In the genomic region with DNA sequence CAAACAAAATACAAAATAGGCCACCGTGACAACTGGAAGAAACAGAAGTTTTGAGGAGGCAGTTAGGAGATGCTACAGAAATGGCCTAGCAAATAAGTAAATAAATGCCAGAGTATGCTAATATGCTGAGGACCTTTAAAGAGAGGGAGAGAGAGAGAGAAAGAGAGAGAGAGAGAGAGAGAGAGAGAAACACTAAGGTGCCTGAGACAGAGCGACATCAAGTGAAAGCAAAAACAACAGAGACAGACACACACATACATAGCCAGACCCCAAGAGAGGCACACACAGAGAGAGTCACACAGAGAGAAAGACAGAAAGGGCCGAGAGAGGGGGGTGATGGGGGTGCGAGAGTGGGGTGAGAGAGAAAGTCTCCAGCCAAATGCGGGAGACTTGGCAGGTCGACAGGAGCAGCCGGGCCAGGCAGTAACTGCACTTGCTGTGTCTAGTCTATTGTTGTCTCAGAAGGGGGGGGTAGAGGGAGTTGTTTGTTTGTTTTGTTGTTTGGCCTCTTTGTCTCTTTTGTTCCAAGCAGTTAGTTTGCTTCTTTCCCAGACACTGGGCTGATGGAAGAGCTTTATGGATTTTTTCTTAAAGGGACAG, we compare ENCODE assay signal across 9 cellular contexts. TPM values are rescaled to one million over a fixed set of nuclear protein-coding genes. Genes with fewer than 3 reads are reported as not detected.
DNase-seq lines count a peak whose midpoint lies in the region; ATAC-seq, FAIRE-seq and TF ChIP-seq lines count a peak whose summit lies in the region.
"Had no signal": no experiment of that assay in that cellular context is flagged by ENCODE, and none has a peak within 500 bp of the region (broad histone marks: within the 10 kb centered on the region; RNA-seq: fewer than 3 reads in every experiment).

No MANE protein-coding gene starts in this region.

- no peaks in the 10 kb centered on the region for H3K36me3 Mint-ChIP-seq in activated CD4-positive, alpha-beta T cell treated with anti-CD3 and anti-CD28 coated beads, Interleukin-2, amount 10 ng/mL, durations not matched to agents 24 days and 14 days (ENCODE audit: low read depth)

- H3K4me1 Mint-ChIP-seq in activated CD4-positive, alpha-beta T cell treated with anti-CD3 and anti-CD28 coated beads, Interleukin-2, amount 10 ng/mL, durations not matched to agents 24 days and 14 days, result no peaks in the 10 kb centered on the region

- H3K36me3 ChIP-seq in iPS-18a (ENCODE audit: control insufficient read depth, low read depth, low read length), result no peaks in the 10 kb centered on the region
- H3K36me3 ChIP-seq in skeletal muscle tissue (ENCODE audit: control insufficient read depth in 3 of 3, insufficient read depth in 3 of 3, low read length in 3 of 3), result no peaks in the 10 kb centered on the region
- H3K36me3 ChIP-seq in brain microvascular endothelial cell (replicated peaks), result no peaks in the 10 kb centered on the region

- H3K4me3 ChIP-seq in iPS-18a (ENCODE audit: low read length) (peak overlapping the region; percentile 71), skeletal muscle tissue (ENCODE audit: low read length in 3 of 3) (peak overlapping the region; percentile 68 to 77 (median 69)), brain microvascular endothelial cell (ENCODE audit: low read depth, low read length) (no peak overlapping the region)

- H3K9ac ChIP-seq in iPS-18a (ENCODE audit: low read length), result no peak overlapping the region
- peak overlapping the region; percentile 69 to 81 (median 80) for H3K9ac ChIP-seq in skeletal muscle tissue (ENCODE audit: low read depth in 1 of 3, low read length in 3 of 3)

- TF ChIP-seq CTCF in brain microvascular endothelial cell (IDR thresholded peaks at IDR 0.05; ENCODE audit: low read depth, low read length, missing control alignments), result no peak

- H3K27me3 ChIP-seq in iPS-18a (ENCODE audit: control insufficient read depth, insufficient read depth, low read length) (peaks cover 89% of the 10 kb centered on the region), skeletal muscle tissue (ENCODE audit: control insufficient read depth in 3 of 3, insufficient read depth in 3 of 3, low read length in 3 of 3) (no peaks in the 10 kb centered on the region), brain microvascular endothelial cell (replicated peaks) (peaks cover 53% of the 10 kb centered on the region)

- H3K9me3 Mint-ChIP-seq in activated CD4-positive, alpha-beta T cell treated with anti-CD3 and anti-CD28 coated beads, Interleukin-2, amount 10 ng/mL, durations not matched to agents 24 days and 14 days, result no peaks in the 10 kb centered on the region

- peaks cover 37% of the 10 kb centered on the region for H3K27me3 Mint-ChIP-seq in activated CD4-positive, alpha-beta T cell treated with anti-CD3 and anti-CD28 coated beads, Interleukin-2, amount 10 ng/mL, durations not matched to agents 24 days and 14 days

- H3K27ac Mint-ChIP-seq in activated CD4-positive, alpha-beta T cell treated with anti-CD3 and anti-CD28 coated beads, Interleukin-2, amount 10 ng/mL, durations not matched to agents 24 days and 14 days, result no peak overlapping the region

- H3K9me3 ChIP-seq in iPS-18a (ENCODE audit: control insufficient read depth, low read depth, low read length), result no peaks in the 10 kb centered on the region
- no peaks in the 10 kb centered on the region for H3K9me3 ChIP-seq in skeletal muscle tissue (ENCODE audit: control insufficient read depth in 3 of 3, low read length in 3 of 3)

- H3K4me1 ChIP-seq in iPS-18a (ENCODE audit: control insufficient read depth, low read depth, low read length), result peaks cover 36% of the 10 kb centered on the region
- H3K4me1 ChIP-seq in skeletal muscle tissue (ENCODE audit: control insufficient read depth in 3 of 3, insufficient read depth in 3 of 3, low read length in 3 of 3), result peaks cover 20 to 36% (median 27%) of the 10 kb centered on the region in 3 donors

- peak; percentile 88 for DNase-seq in NCI-H146 treated with DMSO at 0.1 percent for 48 hours (lab: John Stamatoyannopoulos, UW; ENCODE audit: unreplicated experiment)
- DNase-seq in astrocyte of the hippocampus (ENCODE audit: low read depth, low spot score), result peak; percentile 79
- no peak for DNase-seq in RCC 7860 (ENCODE audit: low spot score)
- DNase-seq in activated CD4-positive, alpha-beta T cell treated with anti-CD3 and anti-CD28 coated beads, Interleukin-2, amount 10 ng/mL, durations not matched to agents 24 days and 14 days, result no peak
- DNase-seq in brain microvascular endothelial cell, result no peak
- DNase-seq: Kasumi-1 had no signal

- no peak for ATAC-seq in GM19324 (IDR thresholded peaks at IDR 0.05; ENCODE audit: low FRiP score, unreplicated experiment)

- no peak overlapping the region for H3K4me3 Mint-ChIP-seq in activated CD4-positive, alpha-beta T cell treated with anti-CD3 and anti-CD28 coated beads, Interleukin-2, amount 10 ng/mL, durations not matched to agents 24 days and 14 days

- no peak for FAIRE-seq in RCC 7860 (lab: Jason Lieb, UNC)

- H3K27ac ChIP-seq in iPS-18a (ENCODE audit: low read length) (no peak overlapping the region), skeletal muscle tissue (ENCODE audit: low read depth, low read length) (peak overlapping the region; percentile 95), brain microvascular endothelial cell (no peak overlapping the region)

- intact Hi-C loops in activated CD4-positive, alpha-beta T cell treated with anti-CD3 and anti-CD28 coated beads, Interleukin-2, amount 10 ng/mL, durations not matched to agents 24 days and 14 days (cut with micrococcal nuclease), result no loop called here

- in situ Hi-C loops in brain microvascular endothelial cell (cut with HindIII; ENCODE audit: low pct_ligation_motif_present, low sequenced_read_pairs), result no loop called here

RNA-seq across cellular contexts. Expression of a gene that starts 30.1 kb away (rescaled TPM):
- 95.0 TPM for total RNA-seq in skeletal muscle tissue
- not detected in 2 replicates for total RNA-seq in activated CD4-positive, alpha-beta T cell treated with anti-CD3 and anti-CD28 coated beads, Interleukin-2, amount 10 ng/mL, durations not matched to agents 24 days and 14 days

Comparison
In these comparisons a context has a peak if more than half of its experiments do, and no peak if none do; other contexts are left out.
1. DNase-seq: peak in NCI-H146 treated with DMSO at 0.1 percent for 48 hours (single experiment) and astrocyte of the hippocampus (single experiment); none in RCC 7860 (single experiment), activated CD4-positive, alpha-beta T cell treated with anti-CD3 and anti-CD28 coated beads, Interleukin-2, amount 10 ng/mL, durations not matched to agents 24 days and 14 days (single experiment) and brain microvascular endothelial cell (single experiment).
2. RNA of a gene that starts 30.1 kb away (total RNA-seq): 95.0 TPM in skeletal muscle tissue (single experiment); not detected in activated CD4-positive, alpha-beta T cell treated with anti-CD3 and anti-CD28 coated beads, Interleukin-2, amount 10 ng/mL, durations not matched to agents 24 days and 14 days; every median in the first group is over 10 times any median in the second.